In genomic region chr12:67579662-67580003, GRCh38 we compare ENCODE assay signal across 24 cellular contexts.
DNase-seq lines count a peak whose midpoint lies in the region; ATAC-seq and TF ChIP-seq lines count a peak whose summit lies in the region.
"Had no signal": no experiment of that assay in that cellular context is flagged by ENCODE, and none has a peak within 500 bp of the region (broad histone marks: within the 10 kb centered on the region; RNA-seq: fewer than 3 reads in every experiment).

No MANE protein-coding gene starts in this region.

- peaks cover 17% of the 10 kb centered on the region for H3K4me1 Mint-ChIP-seq in activated CD8-positive, alpha-beta memory T cell treated with anti-CD3 and anti-CD28 coated beads, Interleukin-2, amount 10 ng/mL, durations not matched to agents 7 days and 5 days
- H3K4me1 Mint-ChIP-seq in activated T-helper 17 cell treated with anti-CD3 and anti-CD28 coated beads, Interleukin-2, amount 50 U/mL, for 72 hours: peaks cover 30% of the 10 kb centered on the region
- peaks cover 46 to 50% of the 10 kb centered on the region in 2 donors for H3K4me1 Mint-ChIP-seq in natural killer cell

- H3K27ac ChIP-seq in right cardiac atrium (ENCODE audit: low read length): no peak overlapping the region
- H3K27ac ChIP-seq: breast epithelium, RWPE1, SK-N-MC, thoracic aorta, uterus had no signal

- H3K27me3 ChIP-seq in right cardiac atrium (ENCODE audit: control insufficient read depth, insufficient read depth): no peaks in the 10 kb centered on the region
- H3K27me3 ChIP-seq: breast epithelium, uterus had no signal

- peaks cover 5% of the 10 kb centered on the region for H3K27me3 Mint-ChIP-seq in activated CD8-positive, alpha-beta memory T cell treated with anti-CD3 and anti-CD28 coated beads, Interleukin-2, amount 10 ng/mL, durations not matched to agents 7 days and 5 days
- H3K27me3 Mint-ChIP-seq in activated T-helper 17 cell treated with anti-CD3 and anti-CD28 coated beads, Interleukin-2, amount 50 U/mL, for 72 hours: no peaks in the 10 kb centered on the region
- H3K27me3 Mint-ChIP-seq in natural killer cell (ENCODE audit: low read depth in 2 of 2): no peaks in the 10 kb centered on the region
- H3K27me3 Mint-ChIP-seq: naive B cell had no signal

- peak overlapping the region; percentile 81 for H3K27ac Mint-ChIP-seq in activated CD8-positive, alpha-beta memory T cell treated with anti-CD3 and anti-CD28 coated beads, Interleukin-2, amount 10 ng/mL, durations not matched to agents 7 days and 5 days
- peak overlapping the region; percentile 29 for H3K27ac Mint-ChIP-seq in activated T-helper 17 cell treated with anti-CD3 and anti-CD28 coated beads, Interleukin-2, amount 50 U/mL, for 72 hours
- peak overlapping the region; percentile 91 to 94 for H3K27ac Mint-ChIP-seq in natural killer cell

- CTCF ChIA-PET in activated CD8-positive, alpha-beta memory T cell treated with anti-CD3 and anti-CD28 coated beads, Interleukin-2, amount 10 ng/mL, durations not matched to agents 7 days and 5 days (lab: Charles Lee): interaction anchor here (0.7 to 1.3 kb wide), 3 partner anchors 11 to 14 kb away, joined by 3 to 4 read pairs (median 3); no protein-coding TSS in a partner anchor

- no peak for DNase-seq in activated CD8-positive, alpha-beta memory T cell treated with anti-CD3 and anti-CD28 coated beads, Interleukin-2, amount 10 ng/mL, durations not matched to agents 7 days and 5 days
- no peak for DNase-seq in activated CD8-positive, alpha-beta memory T cell treated with anti-CD3 and anti-CD28 coated beads for 24 hours
- DNase-seq in natural killer cell: no peak
- DNase-seq in NCI-H2196 treated with DMSO at 0.1 percent for 48 hours (lab: John Stamatoyannopoulos, UW; ENCODE audit: unreplicated experiment): no peak
- DNase-seq in NCI-H748 (lab: John Stamatoyannopoulos, UW; ENCODE audit: unreplicated experiment): no peak
- no peak for DNase-seq in right cardiac atrium
- DNase-seq: activated effector memory CD4-positive, alpha-beta T cell treated with Interleukin-2 at 50 U/mL for 16 hours; amniotic stem cell; effector memory CD4-positive, alpha-beta T cell; foreskin melanocyte; naive B cell; NCI-H1105; NCI-H2029; NCI-H2227 treated with DMSO at 0.1 percent for 48 hours; NCI-H774; T1000; uterus had no signal

- no peaks in the 10 kb centered on the region for H3K9me3 ChIP-seq in right cardiac atrium (ENCODE audit: control insufficient read depth, low read length)
- H3K9me3 ChIP-seq: breast epithelium, thoracic aorta, uterus had no signal

- no peak overlapping the region for H3K4me3 ChIP-seq in right cardiac atrium (ENCODE audit: low read length)
- H3K4me3 ChIP-seq: breast epithelium, SK-N-MC, thoracic aorta, uterus had no signal

- H3K9me3 Mint-ChIP-seq in activated CD8-positive, alpha-beta memory T cell treated with anti-CD3 and anti-CD28 coated beads, Interleukin-2, amount 10 ng/mL, durations not matched to agents 7 days and 5 days (ENCODE audit: low read depth): peaks cover 7% of the 10 kb centered on the region
- peaks cover 7% of the 10 kb centered on the region for H3K9me3 Mint-ChIP-seq in activated T-helper 17 cell treated with anti-CD3 and anti-CD28 coated beads, Interleukin-2, amount 50 U/mL, for 72 hours
- peaks cover 0 to 5% of the 10 kb centered on the region in 2 donors for H3K9me3 Mint-ChIP-seq in natural killer cell

- WGBS in right cardiac atrium: 98% methylated on average over 1 of the region's 1 CpG

- H3K36me3 Mint-ChIP-seq in activated CD8-positive, alpha-beta memory T cell treated with anti-CD3 and anti-CD28 coated beads, Interleukin-2, amount 10 ng/mL, durations not matched to agents 7 days and 5 days: peaks cover 11% of the 10 kb centered on the region
- no peaks in the 10 kb centered on the region for H3K36me3 Mint-ChIP-seq in activated T-helper 17 cell treated with anti-CD3 and anti-CD28 coated beads, Interleukin-2, amount 50 U/mL, for 72 hours (ENCODE audit: low read depth)
- H3K36me3 Mint-ChIP-seq in natural killer cell: no peaks in the 10 kb centered on the region

- intact Hi-C loops in natural killer cell (cut with micrococcal nuclease): loop anchor here (1.0 to 10.0 kb wide), 2 partner anchors 51 to 115 kb away; no protein-coding TSS in a partner anchor
- intact Hi-C loops in right cardiac atrium (cut with DNase I): no loop called here

- ATAC-seq in activated CD8-positive, alpha-beta memory T cell treated with anti-CD3 and anti-CD28 coated beads, Interleukin-2, amount 10 ng/mL, durations not matched to agents 7 days and 5 days: peak; percentile 57
- ATAC-seq in GM21423 (IDR thresholded peaks at IDR 0.05; ENCODE audit: unreplicated experiment): peak; percentile 27
- ATAC-seq in activated T-helper 17 cell treated with anti-CD3 and anti-CD28 coated beads, Interleukin-2, amount 50 U/mL, for 72 hours (replicated peaks): peak; percentile 30
- peak in 2 of 3 donors; percentile 34 to 49 for ATAC-seq in natural killer cell
- no peak for ATAC-seq in right cardiac atrium
- ATAC-seq: left lobe of liver had no signal

- H3K4me1 ChIP-seq in right cardiac atrium (ENCODE audit: control insufficient read depth, insufficient read depth, low read length): no peaks in the 10 kb centered on the region
- H3K4me1 ChIP-seq: breast epithelium had no signal

- H3K4me3 Mint-ChIP-seq in activated CD8-positive, alpha-beta memory T cell treated with anti-CD3 and anti-CD28 coated beads, Interleukin-2, amount 10 ng/mL, durations not matched to agents 7 days and 5 days: no peak overlapping the region
- peak overlapping the region; percentile 53 for H3K4me3 Mint-ChIP-seq in activated T-helper 17 cell treated with anti-CD3 and anti-CD28 coated beads, Interleukin-2, amount 50 U/mL, for 72 hours
- H3K4me3 Mint-ChIP-seq in natural killer cell: peak overlapping the region; percentile 84

- no peak for TF ChIP-seq CTCF in natural killer cell (IDR thresholded peaks at IDR 0.05)

Comparison
In these comparisons a context has a peak if more than half of its experiments do, and no peak if none do; other contexts are left out.
1. ATAC-seq: peak in activated CD8-positive, alpha-beta memory T cell treated with anti-CD3 and anti-CD28 coated beads, Interleukin-2, amount 10 ng/mL, durations not matched to agents 7 days and 5 days (single experiment), GM21423 (single experiment), activated T-helper 17 cell treated with anti-CD3 and anti-CD28 coated beads, Interleukin-2, amount 50 U/mL, for 72 hours (single experiment) and natural killer cell (2 of 3); none in right cardiac atrium (0 of 2).
2. H3K27ac Mint-ChIP-seq: peak in every context shown above with its lines; median percentile 92 in natural killer cell; 81 in activated CD8-positive, alpha-beta memory T cell treated with anti-CD3 and anti-CD28 coated beads, Interleukin-2, amount 10 ng/mL, durations not matched to agents 7 days and 5 days; 29 in activated T-helper 17 cell treated with anti-CD3 and anti-CD28 coated beads, Interleukin-2, amount 50 U/mL, for 72 hours.